ENCODE assay signal across 14 cellular contexts in genomic region chr2:25347205-25347815, GRCh38. TPM values are rescaled to one million over a fixed set of nuclear protein-coding genes. Genes with fewer than 3 reads are reported as not detected.
DNase-seq lines count a peak whose midpoint lies in the region; ATAC-seq and TF ChIP-seq lines count a peak whose summit lies in the region.
"Had no signal": no experiment of that assay in that cellular context is flagged by ENCODE, and none has a peak within 500 bp of the region (broad histone marks: within the 10 kb centered on the region; RNA-seq: fewer than 3 reads in every experiment).

No MANE protein-coding gene starts in this region.

- DNase-seq in COLO668 (lab: John Stamatoyannopoulos, UW; ENCODE audit: unreplicated experiment), result peak; percentile 10
- peak; percentile 34 for DNase-seq in HS-5 (ENCODE audit: low read depth)
- DNase-seq in activated naive CD4-positive, alpha-beta T cell treated with anti-CD3 and anti-CD28 coated beads, Interleukin-2, amount 50 U/mL, for 16 hours, result peak; percentile 30
- no peak for DNase-seq in neural crest cell (ENCODE audit: low read depth, low spot score)
- no peak for DNase-seq in medulla oblongata (ENCODE audit: extremely low spot score)
- DNase-seq in mesenteric fat pad (ENCODE audit: low spot score), result no peak
- DNase-seq in colonic mucosa, result no peak
- DNase-seq: effector memory CD8-positive, alpha-beta T cell; H9; naive B cell; NCI-H187 treated with DMSO at 0.1 percent for 48 hours; SJCRH30; uterus had no signal

- H3K36me3 Mint-ChIP-seq in neural crest cell (ENCODE audit: low read depth), result no peaks in the 10 kb centered on the region

- no peak overlapping the region for H3K9ac ChIP-seq in colonic mucosa (ENCODE audit: low read depth in 2 of 2, low read length in 2 of 2)

- peaks cover 22% of the 10 kb centered on the region for H3K27me3 Mint-ChIP-seq in neural crest cell (ENCODE audit: low read depth)

- H3K9me3 Mint-ChIP-seq in neural crest cell, result no peaks in the 10 kb centered on the region
- H3K9me3 Mint-ChIP-seq: effector memory CD8-positive, alpha-beta T cell; H9 had no signal

- no peak overlapping the region for H3K27ac ChIP-seq in colonic mucosa
- H3K27ac ChIP-seq: SJCRH30, uterus had no signal

- TF ChIP-seq CTCF in neural crest cell (conservative IDR thresholded peaks at IDR 0.05) (no peak), colonic mucosa (IDR thresholded peaks at IDR 0.05) (no peak)

- peak overlapping the region; percentile 43 for H3K4me3 Mint-ChIP-seq in neural crest cell
- H3K4me3 Mint-ChIP-seq: effector memory CD8-positive, alpha-beta T cell; H9 had no signal

- no peaks in the 10 kb centered on the region for H3K36me3 ChIP-seq in colonic mucosa
- H3K36me3 ChIP-seq: SJCRH30, uterus had no signal

- intact Hi-C loops in colonic mucosa (cut with DNase I), result no loop called here

- ATAC-seq in HG03097 (IDR thresholded peaks at IDR 0.05; ENCODE audit: low FRiP score, unreplicated experiment), result no peak
- ATAC-seq: effector memory CD8-positive, alpha-beta T cell had no signal

- H3K4me3 ChIP-seq in colonic mucosa, result no peak overlapping the region
- H3K4me3 ChIP-seq: SJCRH30, uterus had no signal

- H3K27ac Mint-ChIP-seq in neural crest cell (ENCODE audit: unreplicated experiment), result no peak overlapping the region
- H3K27ac Mint-ChIP-seq: effector memory CD8-positive, alpha-beta T cell; H9 had no signal

- H3K4me1 ChIP-seq in colonic mucosa, result no peaks in the 10 kb centered on the region

- H3K9me3 ChIP-seq in colonic mucosa, result no peaks in the 10 kb centered on the region
- H3K9me3 ChIP-seq: SJCRH30, uterus had no signal

- H3K4me1 Mint-ChIP-seq in neural crest cell, result no peaks in the 10 kb centered on the region

- no peaks in the 10 kb centered on the region for H3K27me3 ChIP-seq in colonic mucosa
- H3K27me3 ChIP-seq: SJCRH30, uterus had no signal

RNA-seq across cellular contexts. Expression of gene DNMT3A, which starts 5.6 kb away (rescaled TPM):
- total RNA-seq in neural crest cell, result 113 and 114 TPM in 2 replicates
- 24.4 TPM for total RNA-seq in mesenteric fat pad
- total RNA-seq in colonic mucosa, result 10 to 100 TPM; 30.8 to 44.5 TPM

Comparison
In these comparisons a context has a peak if more than half of its experiments do, and no peak if none do; other contexts are left out.
1. DNase-seq: peak in COLO668 (single experiment), HS-5 (single experiment) and activated naive CD4-positive, alpha-beta T cell treated with anti-CD3 and anti-CD28 coated beads, Interleukin-2, amount 50 U/mL, for 16 hours (single experiment); none in neural crest cell (single experiment), medulla oblongata (single experiment), mesenteric fat pad (single experiment) and colonic mucosa (single experiment).